In the genomic region with DNA sequence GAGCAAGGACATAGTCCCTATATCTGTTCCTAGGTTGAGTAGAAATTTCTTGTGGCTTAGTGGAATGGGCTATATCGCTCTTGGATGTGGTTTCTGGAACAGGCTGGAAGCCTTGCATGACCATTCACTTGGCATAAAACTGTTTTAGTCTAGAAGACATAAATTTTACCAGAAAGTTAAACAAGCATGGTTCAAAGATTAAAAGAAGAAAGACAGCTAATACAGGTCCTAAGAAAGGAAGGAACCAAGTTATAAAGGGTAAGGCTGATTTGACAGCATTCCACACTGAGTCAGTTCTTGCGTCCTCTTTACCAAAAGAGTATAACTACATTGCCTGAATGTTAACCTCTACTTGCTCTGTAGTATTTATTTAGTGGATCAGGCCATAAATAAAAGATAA, we compare ENCODE assay signal across 16 cellular contexts.
"Had no signal": no experiment of that assay in that cellular context is flagged by ENCODE, and none has a peak within 500 bp of the region (broad histone marks: within the 10 kb centered on the region; RNA-seq: fewer than 3 reads in every experiment).

No MANE protein-coding gene starts in this region.

- ATAC-seq: natural killer cell; stimulated activated memory B cell treated with anti-CD40 and anti-IgM and Interleukin-4, amounts not matched to agents 10 μg/mL and 1 μg/mL and 100 μg/mL, for 72 hours had no signal

- FAIRE-seq: endothelial cell of umbilical vein had no signal

- H3K4me3 ChIP-seq: adrenal gland, left ventricle myocardium inferior, thyroid gland, vagina had no signal

- DNase-seq: activated CD4-positive, alpha-beta memory T cell treated with anti-CD3 and anti-CD28 coated beads, Interleukin-2, amount 10 ng/mL, durations not matched to agents 7 days and 5 days; activated naive CD4-positive, alpha-beta T cell treated with anti-CD3 and anti-CD28 coated beads, Interleukin-2, amount 50 U/mL, for 16 hours; activated T-cell treated with anti-CD3 and anti-CD28 coated beads, Interleukin-2, amount 50 U/mL, for 24 hours; adrenal gland; brain microvascular endothelial cell; effector CD8-positive, alpha-beta T cell; hippocampal formation; left ventricle myocardium inferior; natural killer cell; retina; stimulated activated CD4-positive, alpha-beta T cell treated with anti-CD3 and anti-CD28 coated beads, Interleukin-2, amount 100 ng/mL, for 48 hours; thyroid gland; WERI-Rb-1 had no signal
